In genomic region chr18:58025205-58025604, GRCh38 we compare ENCODE assay signal across 2 cellular contexts.
TF ChIP-seq lines count a peak whose summit lies in the region.

No MANE protein-coding gene starts in this region.

TF ChIP-seq in GM23338, 12 proteins besides CTCF, POLR2A, EP300 and RAD21:
- no peak for TF ChIP-seq ZNF462 (CRISPR knock-in tag; IDR thresholded peaks at IDR 0.05)
- no peak for TF ChIP-seq STAT1 (IDR thresholded peaks at IDR 0.05; ENCODE audit: unreplicated experiment)
- no peak for TF ChIP-seq ETS1 (IDR thresholded peaks at IDR 0.05)
- no peak for TF ChIP-seq JUNB (IDR thresholded peaks at IDR 0.05; ENCODE audit: unreplicated experiment)
- TF ChIP-seq EZH2phosphoT487 (IDR thresholded peaks at IDR 0.05; ENCODE audit: unreplicated experiment) = no peak
- TF ChIP-seq EZH2 (IDR thresholded peaks at IDR 0.05; ENCODE audit: low read depth, unreplicated experiment) = no peak
- no peak for TF ChIP-seq ZNF331 (CRISPR knock-in tag; IDR thresholded peaks at IDR 0.05; ENCODE audit: low read depth)
- no peak for TF ChIP-seq CREB1 (CRISPR knock-in tag; IDR thresholded peaks at IDR 0.05; ENCODE audit: low read depth)
- TF ChIP-seq POLR2AphosphoS5 (IDR thresholded peaks at IDR 0.05; ENCODE audit: low read depth) = no peak
- no peak for TF ChIP-seq NANOG (IDR thresholded peaks at IDR 0.05; ENCODE audit: borderline replicate concordance)

TF ChIP-seq in Ishikawa, 13 proteins besides CTCF, POLR2A, EP300 and RAD21 (continued from another document):
- TF ChIP-seq REST (IDR thresholded peaks at IDR 0.05; ENCODE audit: low read depth) = no peak
- no peak for TF ChIP-seq CREB1 (IDR thresholded peaks at IDR 0.05; ENCODE audit: low read depth)
- TF ChIP-seq EGR1 (IDR thresholded peaks at IDR 0.05) = no peak
- no peak for TF ChIP-seq NFIC (IDR thresholded peaks at IDR 0.05)
